Comparison of ENCODE assay signal across 19 cellular contexts in the genomic region with DNA sequence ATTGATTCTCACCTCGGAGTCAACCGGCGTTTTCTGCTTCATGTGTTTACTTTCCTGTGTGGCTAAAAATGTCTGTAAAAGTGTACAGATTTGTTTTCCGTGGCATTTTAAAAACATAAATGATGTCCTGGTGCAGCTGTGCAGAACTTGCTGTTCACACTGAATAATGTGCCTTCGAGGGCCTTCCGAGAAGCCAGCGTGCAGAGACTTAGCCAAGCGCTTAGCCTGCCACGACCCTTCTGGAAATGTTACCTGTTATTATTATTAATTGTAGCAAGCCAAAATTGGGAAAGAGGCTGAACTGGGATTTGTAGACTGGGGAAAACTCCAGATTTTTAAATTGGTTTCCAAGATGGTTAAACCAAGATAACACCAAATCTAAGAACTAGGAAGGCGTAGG.
"Had no signal": no experiment of that assay in that cellular context is flagged by ENCODE, and none has a peak within 500 bp of the region (broad histone marks: within the 10 kb centered on the region; RNA-seq: fewer than 3 reads in every experiment).

No MANE protein-coding gene starts in this region.

- H3K36me3 ChIP-seq: breast epithelium, esophagus muscularis mucosa, lower lobe of right lung, sigmoid colon, thyroid gland had no signal

- ATAC-seq: activated CD8-positive, alpha-beta T cell treated with anti-CD3 and anti-CD28 coated beads for 36 hours; lower lobe of right lung; naive thymus-derived CD4-positive, alpha-beta T cell had no signal

- H3K9me3 ChIP-seq: thyroid gland had no signal

- FAIRE-seq: endothelial cell of umbilical vein had no signal

- DNase-seq: activated B cell treated with CpG ODN at 0.5 μM for 24 hours; activated CD4-positive, alpha-beta T cell treated with anti-CD3 and anti-CD28 coated beads, Interleukin-2, amount 10 ng/mL, durations not matched to agents 24 days and 14 days; activated CD8-positive, alpha-beta T cell treated with anti-CD3 and anti-CD28 coated beads for 36 hours; activated naive CD4-positive, alpha-beta T cell treated with anti-CD3 and anti-CD28 coated beads, Interleukin-2, amount 10 ng/mL, durations not matched to agents 7 days and 5 days; activated T-cell treated with anti-CD3 and anti-CD28 coated beads, Interleukin-2, amount 50 U/mL, for 24 hours; aorta; effector memory CD4-positive, alpha-beta T cell; naive thymus-derived CD4-positive, alpha-beta T cell; sigmoid colon; stimulated activated CD4-positive, alpha-beta T cell treated with anti-CD3 and anti-CD28 coated beads, Interleukin-12 subunit alpha, Interleukin-12 subunit beta, amount 100 ng/mL, for 4 hours; stimulated activated CD4-positive, alpha-beta T cell treated with anti-CD3 and anti-CD28 coated beads, Interleukin-1b, Interleukin-23, amount 100 ng/mL, for 48 hours; stimulated activated CD8-positive, alpha-beta memory T cell treated with anti-CD3 and anti-CD28 coated beads, Interleukin-4, amount 100 ng/mL, for 48 hours; stimulated activated naive CD4-positive, alpha-beta T cell treated with Interleukin-2 at 50 U/mL for 16 hours; thyroid gland had no signal

- H3K4me1 ChIP-seq: breast epithelium, lower lobe of right lung, thyroid gland had no signal

- H3K27ac ChIP-seq: breast epithelium, esophagus muscularis mucosa, lower lobe of right lung, sigmoid colon, SK-N-MC, thyroid gland had no signal

- H3K4me3 ChIP-seq: breast epithelium, lower lobe of right lung, sigmoid colon, SK-N-MC, thyroid gland had no signal

- H3K27me3 ChIP-seq: thyroid gland had no signal
